In the genomic region with DNA sequence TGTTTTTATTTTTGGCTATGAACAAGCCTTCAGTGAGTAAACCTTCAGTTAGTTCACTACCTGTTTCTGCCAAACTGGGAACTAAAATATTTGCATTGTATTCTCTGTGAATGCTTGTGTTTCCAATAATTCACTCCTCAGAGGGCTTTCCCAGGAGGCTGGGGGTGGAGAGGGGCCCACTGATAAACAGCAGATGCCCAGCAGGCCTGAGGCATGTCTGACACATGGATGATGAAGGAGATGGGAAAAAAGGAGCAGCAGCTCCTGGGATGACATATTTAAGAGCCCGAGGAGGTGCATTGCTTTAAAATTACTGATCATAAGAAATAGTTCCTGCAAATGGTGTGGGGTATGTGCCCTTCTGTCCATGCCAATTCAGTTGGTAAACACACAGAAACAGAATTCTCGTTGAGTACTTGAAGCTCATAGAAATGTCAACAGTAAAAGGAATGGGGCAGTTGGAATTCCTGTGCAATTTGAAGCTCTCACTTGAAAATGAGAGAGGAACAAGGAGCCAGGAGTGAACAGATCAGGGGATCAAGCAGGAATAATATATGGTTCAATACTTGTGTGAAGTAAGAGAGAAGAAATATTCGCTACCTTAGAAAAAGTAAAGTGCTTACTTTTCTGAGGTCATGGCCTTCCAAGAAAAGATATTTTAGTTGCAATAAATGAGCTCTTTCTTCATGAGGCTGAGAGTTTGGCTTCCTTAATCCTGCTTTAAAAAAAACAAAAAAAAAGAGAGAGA, we compare ENCODE assay signal across 19 cellular contexts. TPM values are rescaled to one million over a fixed set of nuclear protein-coding genes. Genes with fewer than 3 reads are reported as not detected.
A peak's percentile ranks its signal among the peaks of the same experiment; 100 is the strongest.
DNase-seq lines count a peak whose midpoint lies in the region; ATAC-seq and TF ChIP-seq lines count a peak whose summit lies in the region.
"Had no signal": no experiment of that assay in that cellular context is flagged by ENCODE, and none has a peak within 500 bp of the region (broad histone marks: within the 10 kb centered on the region; RNA-seq: fewer than 3 reads in every experiment).

No MANE protein-coding gene starts in this region.

- H2AFZ ChIP-seq in hepatocyte = no peak overlapping the region

- H3K27me3 ChIP-seq in cardiac muscle cell (no peaks in the 10 kb centered on the region), hepatocyte (no peaks in the 10 kb centered on the region), mesendoderm (ENCODE audit: insufficient read depth, low read length, poor library complexity) (no peaks in the 10 kb centered on the region), uterus (no peaks in the 10 kb centered on the region)

- H3K23ac ChIP-seq in mesendoderm (ENCODE audit: low read length) = no peak overlapping the region

- H3K27ac ChIP-seq in cardiac muscle cell (peak overlapping the region; percentile 55), hepatocyte (no peak overlapping the region), mesendoderm (ENCODE audit: low read depth, low read length) (no peak overlapping the region), uterus (peak overlapping the region; percentile 14 to 36)

- H3K4me1 ChIP-seq in cardiac muscle cell (ENCODE audit: low read depth) = peaks cover 10% of the 10 kb centered on the region
- peaks cover 51% of the 10 kb centered on the region for H3K4me1 ChIP-seq in hepatocyte (ENCODE audit: insufficient read depth)
- H3K4me1 ChIP-seq in mesendoderm (ENCODE audit: control insufficient read depth, low read depth, low read length) = no peaks in the 10 kb centered on the region
- no peaks in the 10 kb centered on the region for H3K4me1 ChIP-seq in uterus

- peak in 1 of 2 donors; percentile 33 for DNase-seq in cardiac muscle cell (ENCODE audit: low read depth in 1 of 2, low spot score in 1 of 2)
- DNase-seq in left ventricle myocardium superior = no peak
- no peak for DNase-seq in hepatocyte (ENCODE audit: low spot score)
- no peak for DNase-seq in mesendoderm
- no peak for DNase-seq in uterus
- no peak for DNase-seq in NCI-H1694 (lab: John Stamatoyannopoulos, UW)
- DNase-seq in NOMO-1 treated with dmso at 0.1 percent for 144 hours (lab: John Stamatoyannopoulos, UW; ENCODE audit: unreplicated experiment) = no peak
- DNase-seq: ACHN; CD4-positive, alpha-beta T cell; EL; H7; IMR-90; NCI-H1436; NCI-H2107; NCI-H446 treated with DMSO at 0.1 percent for 48 hours; NCI-H774; SIG-M5 had no signal

- H2BK15ac ChIP-seq in mesendoderm (replicated peaks; ENCODE audit: low read depth) = no peak overlapping the region

- intact Hi-C loops in left ventricle myocardium superior (cut with micrococcal nuclease) (loop anchor here (10.0 kb wide), 1 partner anchor 153 kb away; no protein-coding TSS in a partner anchor), uterus (cut with DNase I; ENCODE audit: low total_unique reads) (no loop called here)

- H3K4me3 ChIP-seq in cardiac muscle cell (no peak overlapping the region), hepatocyte (no peak overlapping the region), mesendoderm (ENCODE audit: low read length) (no peak overlapping the region), uterus (no peak overlapping the region)

- peak overlapping the region; percentile 51 for H3K4me2 ChIP-seq in hepatocyte
- no peak overlapping the region for H3K4me2 ChIP-seq in mesendoderm (ENCODE audit: low read length)

- no peaks in the 10 kb centered on the region for H3K79me1 ChIP-seq in mesendoderm (ENCODE audit: low read length)

- H3K4ac ChIP-seq in mesendoderm (ENCODE audit: low read depth, low read length) = peak overlapping the region; percentile 4

- no peak overlapping the region for H3K9ac ChIP-seq in mesendoderm (ENCODE audit: low read length)

- H3K18ac ChIP-seq in mesendoderm (ENCODE audit: low read length) = peak overlapping the region; percentile 51

- H4K5ac ChIP-seq in mesendoderm (ENCODE audit: low read length) = no peak overlapping the region

- H3K56ac ChIP-seq in mesendoderm (ENCODE audit: low read length) = no peak overlapping the region

- H3K36me3 ChIP-seq in cardiac muscle cell = no peaks in the 10 kb centered on the region
- H3K36me3 ChIP-seq in hepatocyte (replicated peaks; ENCODE audit: insufficient read depth, low read depth) = no peaks in the 10 kb centered on the region
- H3K36me3 ChIP-seq in mesendoderm (ENCODE audit: control insufficient read depth, insufficient read depth, low read length) = no peaks in the 10 kb centered on the region
- H3K36me3 ChIP-seq in uterus = no peaks in the 10 kb centered on the region

- no peaks in the 10 kb centered on the region for H3K9me2 ChIP-seq in hepatocyte (replicated peaks; ENCODE audit: insufficient read depth)

- no peak overlapping the region for H2BK5ac ChIP-seq in mesendoderm (ENCODE audit: low read length)

- H2AK5ac ChIP-seq in mesendoderm (ENCODE audit: low read length) = no peak overlapping the region

- no peaks in the 10 kb centered on the region for H4K20me1 ChIP-seq in hepatocyte (ENCODE audit: insufficient read depth, poor library complexity, severe bottlenecking)

- H3K9me3 ChIP-seq in cardiac muscle cell (ENCODE audit: low read depth) = no peaks in the 10 kb centered on the region
- no peaks in the 10 kb centered on the region for H3K9me3 ChIP-seq in hepatocyte (ENCODE audit: low read depth)
- no peaks in the 10 kb centered on the region for H3K9me3 ChIP-seq in uterus

- ATAC-seq in left ventricle myocardium superior (no peak), GM21381 (IDR thresholded peaks at IDR 0.05; ENCODE audit: unreplicated experiment) (no peak)

- H4K8ac ChIP-seq in mesendoderm (ENCODE audit: low read depth, low read length) = no peak overlapping the region

- H3K79me2 ChIP-seq in hepatocyte (no peaks in the 10 kb centered on the region), mesendoderm (ENCODE audit: control insufficient read depth, insufficient read depth, low read length) (no peaks in the 10 kb centered on the region)

- no peak overlapping the region for H2BK120ac ChIP-seq in mesendoderm (ENCODE audit: low read depth, low read length)

- WGBS in hepatocyte (ENCODE audit: low lambda C conversion rate, missing lambda C conversion rate) = 26% methylated on average over 3 of the region's 3 CpGs
- no CpG with 5 or more reads among the region's 3 CpGs for WGBS in mesendoderm (ENCODE audit: extremely low coverage, insufficient coverage, low lambda C conversion rate)

- no peak for TF ChIP-seq CTCF in cardiac muscle cell (IDR thresholded peaks at IDR 0.05; ENCODE audit: low read depth, low read length)
- no peak for TF ChIP-seq CTCF in hepatocyte (IDR thresholded peaks at IDR 0.05; ENCODE audit: poor library complexity)
- TF ChIP-seq CTCF in uterus (IDR thresholded peaks at IDR 0.05) = no peak

- TF ChIP-seq POLR2A in uterus (IDR thresholded peaks at IDR 0.05) = no peak

RNA-seq across cellular contexts. Expression of a gene that starts 22.1 kb away (rescaled TPM):
- 3.4 and 5.6 TPM in 2 replicates for total RNA-seq in cardiac muscle cell
- polyA plus RNA-seq in cardiac muscle cell = 4.7 and 5.0 TPM in 2 replicates
- 11.0 TPM for total RNA-seq in left ventricle myocardium superior
- 26.3 and 39.7 TPM in 2 replicates for total RNA-seq in hepatocyte
- polyA plus RNA-seq in hepatocyte = 16.4 and 23.4 TPM in 2 replicates
- 7.8 TPM for polyA plus RNA-seq in mesendoderm (2013, experiment 1 of 2)
- 8.8 TPM for polyA plus RNA-seq in mesendoderm (2013, experiment 2 of 2)
- 100 to 1,000 TPM in 1 of 4 donors, 10 to 100 TPM in 3; 21.5 to 122 (median 60.4) TPM for total RNA-seq in uterus
- total RNA-seq: OCI-LY7 had no signal

Comparison
In these comparisons a context has a peak if more than half of its experiments do, and no peak if none do; other contexts are left out.
1. H3K27ac ChIP-seq: peak in cardiac muscle cell (single experiment) and uterus (2 of 2); none in hepatocyte (single experiment) and mesendoderm (single experiment).